ENCODE assay signal across 20 cellular contexts in the genomic region with DNA sequence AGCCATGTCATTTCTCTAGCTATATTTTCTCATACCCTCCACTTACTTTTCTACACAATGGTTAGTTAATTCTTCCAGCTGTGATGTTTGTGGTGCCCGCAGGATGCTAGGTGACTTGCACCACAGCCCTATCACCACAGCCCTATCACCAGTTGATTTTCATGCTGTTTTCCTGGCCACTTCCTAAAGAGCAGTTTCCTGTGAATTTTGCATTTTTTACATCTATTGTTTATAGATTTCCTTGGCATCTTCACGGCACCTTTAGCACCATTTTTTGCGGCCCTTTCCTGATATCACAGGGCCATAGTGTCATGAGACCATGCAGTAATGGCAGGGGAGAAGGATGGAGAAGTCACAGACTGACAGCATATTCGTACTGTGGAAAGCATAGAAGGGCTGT.
DNase-seq lines count a peak whose midpoint lies in the region; ATAC-seq, FAIRE-seq and TF ChIP-seq lines count a peak whose summit lies in the region.
"Had no signal": no experiment of that assay in that cellular context is flagged by ENCODE, and none has a peak within 500 bp of the region (broad histone marks: within the 10 kb centered on the region; RNA-seq: fewer than 3 reads in every experiment).

No MANE protein-coding gene starts in this region.

- 64% methylated on average over 4 of the region's 4 CpGs for WGBS in liver
- 15% methylated on average over 4 of the region's 4 CpGs for WGBS in HepG2 (ENCODE audit: low lambda C conversion rate)

- TF ChIP-seq EP300 in HepG2 (IDR thresholded peaks at IDR 0.05; ENCODE audit: low read depth in 2 of 2, low read length in 2 of 2) = no peak
- TF ChIP-seq EP300 in HepG2 (CRISPR knock-in tag; IDR thresholded peaks at IDR 0.05; ENCODE audit: borderline replicate concordance) = no peak

- H3K4me1 ChIP-seq in liver (ENCODE audit: control insufficient read depth in 4 of 4, insufficient read depth in 4 of 4, low read length in 3 of 4) (peaks cover 0 to 2% (median 0%) of the 10 kb centered on the region in 4 donors), HepG2 (ENCODE audit: insufficient read depth, low read length) (no peaks in the 10 kb centered on the region)

- peak overlapping the region in 2 of 3 experiments; percentile 54 to 66 for H3K27ac Mint-ChIP-seq in nephron
- H3K27ac Mint-ChIP-seq: CD4-positive, alpha-beta memory T cell; HFFc6 had no signal

- no peaks in the 10 kb centered on the region for H4K20me1 ChIP-seq in HepG2 (ENCODE audit: insufficient read depth, low read length)
- H4K20me1 ChIP-seq: BLaER1 had no signal

- H3K9ac ChIP-seq in liver (ENCODE audit: low read depth in 1 of 2, low read length in 2 of 2) (no peak overlapping the region), HepG2 (ENCODE audit: insufficient read depth, low read depth, low read length) (no peak overlapping the region)
- H3K9ac ChIP-seq: BLaER1 had no signal

- H3K27me3 Mint-ChIP-seq in nephron (ENCODE audit: low read depth) = no peaks in the 10 kb centered on the region

- H3K36me3 ChIP-seq in liver (ENCODE audit: control insufficient read depth in 4 of 4, insufficient read depth in 3 of 4, low read depth in 1 of 4, low read length in 3 of 4) = no peaks in the 10 kb centered on the region
- no peaks in the 10 kb centered on the region for H3K36me3 ChIP-seq in HepG2 (replicated peaks in 1 of 2; ENCODE audit: control insufficient read depth in 1 of 2, insufficient read depth in 2 of 2, low read length in 2 of 2)
- H3K36me3 ChIP-seq: BLaER1 had no signal

- H3K79me2 ChIP-seq in HepG2 (ENCODE audit: insufficient read depth, low read length) = no peaks in the 10 kb centered on the region

- in situ Hi-C loops in HepG2 (cut with HindIII; ENCODE audit: extremely low pct_ligation_motif_present, low pct_unique_long_range_greater_than_20kb) = no loop called here

- no peak overlapping the region for H3K4me2 ChIP-seq in HepG2 (ENCODE audit: low read depth, low read length)
- H3K4me2 ChIP-seq: BLaER1 had no signal

- no peaks in the 10 kb centered on the region for H3K36me3 Mint-ChIP-seq in nephron (ENCODE audit: low read depth)
- H3K36me3 Mint-ChIP-seq: CD14-positive monocyte; CD4-positive, alpha-beta memory T cell had no signal

- H3K27ac ChIP-seq in liver (ENCODE audit: low read depth in 1 of 2, low read length in 2 of 2) (no peak overlapping the region), HepG2 (ENCODE audit: extremely low read length, insufficient read depth, low read length) (no peak overlapping the region)
- H3K27ac ChIP-seq: BLaER1 had no signal

- no TSS peak for BruUV-seq in HepG2 (replicated peaks; lab: Mats Ljungman, UMichigan)

- peaks cover 70% of the 10 kb centered on the region for H3K4me1 Mint-ChIP-seq in nephron

- H3K27me3 ChIP-seq in liver (ENCODE audit: control insufficient read depth in 4 of 4, insufficient read depth in 4 of 4, low read length in 3 of 4) (peaks cover 0 to 2% (median 0%) of the 10 kb centered on the region in 4 donors), HepG2 (ENCODE audit: control insufficient read depth in 1 of 2, insufficient read depth in 2 of 2, low read length in 2 of 2) (no peaks in the 10 kb centered on the region; a peak in 2 of 5 replicates)
- H3K27me3 ChIP-seq: BLaER1 had no signal

- no peak overlapping the region for H3K4me3 ChIP-seq in liver (ENCODE audit: low read depth in 1 of 3, low read length in 3 of 3)
- H3K4me3 ChIP-seq in HepG2 (replicated peaks in 1 of 3; ENCODE audit: insufficient read depth in 1 of 3, low read depth in 2 of 3, low read length in 3 of 3) = no peak overlapping the region
- H3K4me3 ChIP-seq: BLaER1 had no signal

- H2AFZ ChIP-seq in HepG2 (ENCODE audit: low read length) = no peak overlapping the region

- no peak for DNase-seq in HepG2 (ENCODE audit: low spot score)
- DNase-seq in dermis microvascular lymphatic vessel endothelial cell (ENCODE audit: low read depth in 2 of 2) = peak; percentile 54 to 68
- DNase-seq in NCI-H526 treated with DMSO at 0.1 percent for 48 hours (lab: John Stamatoyannopoulos, UW) = no peak
- DNase-seq: 8988T; CD4-positive, alpha-beta memory T cell; DMS153; DMS79; GDM1; GOT3; H7; HFFc6; IMR-90 had no signal

- H3K4me3 Mint-ChIP-seq in nephron = no peak overlapping the region
- H3K4me3 Mint-ChIP-seq: CD14-positive monocyte; CD4-positive, alpha-beta memory T cell; HFFc6 had no signal

- TF ChIP-seq RAD21 in liver (IDR thresholded peaks at IDR 0.05) (no peak), HepG2 (CRISPR knock-in tag; IDR thresholded peaks at IDR 0.05) (no peak)

- POLR2A ChIA-PET in HepG2 (lab: Yijun Ruan, JAX) = no interaction called here

- no peak for TF ChIP-seq POLR2A in HepG2 (IDR thresholded peaks at IDR 0.05; ENCODE audit: insufficient read depth in 1 of 2, low read depth in 2 of 2, low read length in 2 of 2)

- H3K9me3 Mint-ChIP-seq in nephron = no peaks in the 10 kb centered on the region
- H3K9me3 Mint-ChIP-seq: HFFc6 had no signal

- intact Hi-C loops in HepG2 (cut with micrococcal nuclease; ENCODE audit: unreplicated experiment) = no loop called here

- ATAC-seq in HepG2 (no peak), HG02678 (IDR thresholded peaks at IDR 0.05; ENCODE audit: unreplicated experiment) (no peak)
- no peak for ATAC-seq in activated CD4-positive, CD25-positive, alpha-beta regulatory T cell treated with anti-CD3 and anti-CD28 coated beads, Interleukin-2, amount 50 U/mL, for 24 hours
- ATAC-seq: HCT116 had no signal

- CTCF ChIA-PET in HepG2 (lab: Yijun Ruan, JAX; ENCODE audit: low intra/inter-chr PET ratio, low total read pairs) = no interaction called here

- no peak for FAIRE-seq in HepG2 (lab: Jason Lieb, UNC)
- FAIRE-seq: GM12892 had no signal

- H3K9me3 ChIP-seq in liver (ENCODE audit: control insufficient read depth in 4 of 4, low read length in 3 of 4) (no peaks in the 10 kb centered on the region), HepG2 (ENCODE audit: low read length) (no peaks in the 10 kb centered on the region)
- H3K9me3 ChIP-seq: BLaER1 had no signal

- no peak for TF ChIP-seq CTCF in liver (IDR thresholded peaks at IDR 0.05; ENCODE audit: low read depth, low read length, missing input control)
- no peak for TF ChIP-seq CTCF in HepG2 (CRISPR knock-in tag; IDR thresholded peaks at IDR 0.05)
- no peak for TF ChIP-seq CTCF in nephron (IDR thresholded peaks at IDR 0.05; ENCODE audit: unreplicated experiment in 3 of 3)

TF ChIP-seq in liver, 16 proteins besides CTCF, POLR2A, EP300 and RAD21:
- TF ChIP-seq, protein P1, sequence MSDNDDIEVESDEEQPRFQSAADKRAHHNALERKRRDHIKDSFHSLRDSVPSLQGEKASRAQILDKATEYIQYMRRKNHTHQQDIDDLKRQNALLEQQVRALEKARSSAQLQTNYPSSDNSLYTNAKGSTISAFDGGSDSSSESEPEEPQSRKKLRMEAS (IDR thresholded peaks at IDR 0.05) = no peak
- peak; percentile 33 for TF ChIP-seq NR2F2 (IDR thresholded peaks at IDR 0.05)
- TF ChIP-seq, protein P2, sequence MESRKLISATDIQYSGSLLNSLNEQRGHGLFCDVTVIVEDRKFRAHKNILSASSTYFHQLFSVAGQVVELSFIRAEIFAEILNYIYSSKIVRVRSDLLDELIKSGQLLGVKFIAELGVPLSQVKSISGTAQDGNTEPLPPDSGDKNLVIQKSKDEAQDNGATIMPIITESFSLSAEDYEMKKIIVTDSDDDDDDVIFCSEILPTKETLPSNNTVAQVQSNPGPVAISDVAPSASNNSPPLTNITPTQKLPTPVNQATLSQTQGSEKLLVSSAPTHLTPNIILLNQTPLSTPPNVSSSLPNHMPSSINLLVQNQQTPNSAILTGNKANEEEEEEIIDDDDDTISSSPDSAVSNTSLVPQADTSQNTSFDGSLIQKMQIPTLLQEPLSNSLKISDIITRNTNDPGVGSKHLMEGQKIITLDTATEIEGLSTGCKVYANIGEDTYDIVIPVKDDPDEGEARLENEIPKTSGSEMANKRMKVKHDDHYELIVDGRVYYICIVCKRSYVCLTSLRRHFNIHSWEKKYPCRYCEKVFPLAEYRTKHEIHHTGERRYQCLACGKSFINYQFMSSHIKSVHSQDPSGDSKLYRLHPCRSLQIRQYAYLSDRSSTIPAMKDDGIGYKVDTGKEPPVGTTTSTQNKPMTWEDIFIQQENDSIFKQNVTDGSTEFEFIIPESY (IDR thresholded peaks at IDR 0.05) = no peak
- no peak for TF ChIP-seq EGR1 (IDR thresholded peaks at IDR 0.05; ENCODE audit: low read depth in 2 of 2)
- no peak for TF ChIP-seq HNF4A (conservative IDR thresholded peaks at IDR 0.05)
- TF ChIP-seq TAF1 (conservative IDR thresholded peaks at IDR 0.05) = no peak
- TF ChIP-seq YY1 (IDR thresholded peaks at IDR 0.05) = no peak

TF ChIP-seq in HepG2, 621 proteins besides CTCF, POLR2A, EP300 and RAD21 (continues in another document):
- TF ChIP-seq, protein P3, sequence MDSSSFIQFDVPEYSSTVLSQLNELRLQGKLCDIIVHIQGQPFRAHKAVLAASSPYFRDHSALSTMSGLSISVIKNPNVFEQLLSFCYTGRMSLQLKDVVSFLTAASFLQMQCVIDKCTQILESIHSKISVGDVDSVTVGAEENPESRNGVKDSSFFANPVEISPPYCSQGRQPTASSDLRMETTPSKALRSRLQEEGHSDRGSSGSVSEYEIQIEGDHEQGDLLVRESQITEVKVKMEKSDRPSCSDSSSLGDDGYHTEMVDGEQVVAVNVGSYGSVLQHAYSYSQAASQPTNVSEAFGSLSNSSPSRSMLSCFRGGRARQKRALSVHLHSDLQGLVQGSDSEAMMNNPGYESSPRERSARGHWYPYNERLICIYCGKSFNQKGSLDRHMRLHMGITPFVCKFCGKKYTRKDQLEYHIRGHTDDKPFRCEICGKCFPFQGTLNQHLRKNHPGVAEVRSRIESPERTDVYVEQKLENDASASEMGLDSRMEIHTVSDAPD (CRISPR knock-in tag; IDR thresholded peaks at IDR 0.05) = no peak
- TF ChIP-seq, protein P4, sequence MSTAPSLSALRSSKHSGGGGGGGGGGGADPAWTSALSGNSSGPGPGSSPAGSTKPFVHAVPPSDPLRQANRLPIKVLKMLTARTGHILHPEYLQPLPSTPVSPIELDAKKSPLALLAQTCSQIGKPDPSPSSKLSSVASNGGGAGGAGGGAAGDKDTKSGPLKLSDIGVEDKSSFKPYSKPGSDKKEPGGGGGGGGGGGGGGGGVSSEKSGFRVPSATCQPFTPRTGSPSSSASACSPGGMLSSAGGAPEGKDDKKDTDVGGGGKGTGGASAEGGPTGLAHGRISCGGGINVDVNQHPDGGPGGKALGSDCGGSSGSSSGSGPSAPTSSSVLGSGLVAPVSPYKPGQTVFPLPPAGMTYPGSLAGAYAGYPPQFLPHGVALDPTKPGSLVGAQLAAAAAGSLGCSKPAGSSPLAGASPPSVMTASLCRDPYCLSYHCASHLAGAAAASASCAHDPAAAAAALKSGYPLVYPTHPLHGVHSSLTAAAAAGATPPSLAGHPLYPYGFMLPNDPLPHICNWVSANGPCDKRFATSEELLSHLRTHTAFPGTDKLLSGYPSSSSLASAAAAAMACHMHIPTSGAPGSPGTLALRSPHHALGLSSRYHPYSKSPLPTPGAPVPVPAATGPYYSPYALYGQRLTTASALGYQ (CRISPR knock-in tag; IDR thresholded peaks at IDR 0.05) = no peak
- TF ChIP-seq ZNF556 (CRISPR knock-in tag; IDR thresholded peaks at IDR 0.05; ENCODE audit: borderline replicate concordance) (no peak), NFIC (IDR thresholded peaks at IDR 0.05; ENCODE audit: low read length) (no peak), HHEX (CRISPR knock-in tag; IDR thresholded peaks at IDR 0.05) (no peak)

Comparison
In these comparisons a context has a peak if more than half of its experiments do, and no peak if none do; other contexts are left out.
1. DNase-seq: peak in dermis microvascular lymphatic vessel endothelial cell (2 of 2); none in HepG2 (single experiment) and NCI-H526 treated with DMSO at 0.1 percent for 48 hours (single experiment).